Comparison of ENCODE assay signal across 9 cellular contexts in the genomic region with DNA sequence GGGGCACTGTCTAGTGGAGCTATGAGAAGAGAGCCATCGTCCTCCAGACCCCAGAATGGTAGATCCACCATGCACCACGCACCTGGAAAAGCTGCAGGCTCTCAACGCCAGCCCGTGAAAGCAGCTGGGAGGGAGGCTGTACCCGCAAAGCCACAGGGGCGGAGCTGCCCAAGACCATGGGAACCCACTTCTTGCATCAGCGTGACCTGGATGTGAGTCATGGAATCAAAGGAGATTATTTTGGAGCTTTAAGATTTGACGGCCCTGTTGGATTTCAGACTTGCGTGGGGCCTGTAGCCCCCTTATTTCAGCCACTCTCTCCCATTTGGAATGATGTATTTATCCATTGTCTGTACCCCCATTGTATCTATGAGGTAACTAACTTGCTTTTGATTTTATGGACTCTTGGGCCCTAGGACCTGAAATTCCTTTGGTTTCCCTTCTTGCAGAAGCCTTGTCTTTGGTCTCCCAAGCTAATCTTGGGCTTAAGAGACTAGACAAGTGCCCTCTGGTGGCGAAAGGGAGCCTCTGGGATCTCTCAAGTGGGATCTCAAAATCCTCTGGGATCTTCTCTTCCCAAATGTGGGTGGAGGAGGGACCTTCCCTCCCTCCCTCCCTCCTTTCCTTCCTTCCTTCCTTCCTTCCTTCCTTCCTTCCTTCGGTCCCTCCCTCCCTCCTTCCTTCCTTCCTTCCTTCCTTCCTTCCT.
A peak's percentile ranks its signal among the peaks of the same experiment; 100 is the strongest.
DNase-seq lines count a peak whose midpoint lies in the region; ATAC-seq and TF ChIP-seq lines count a peak whose summit lies in the region.
"Had no signal": no experiment of that assay in that cellular context is flagged by ENCODE, and none has a peak within 500 bp of the region (broad histone marks: within the 10 kb centered on the region; RNA-seq: fewer than 3 reads in every experiment).

No MANE protein-coding gene starts in this region.

- H3K36me3 ChIP-seq in DOHH2 (ENCODE audit: control insufficient read depth, low read length) (no peaks in the 10 kb centered on the region), WERI-Rb-1 (no peaks in the 10 kb centered on the region)

- TF ChIP-seq CTCF in DOHH2 (IDR thresholded peaks at IDR 0.05; ENCODE audit: low read depth, low read length, poor library complexity, severe bottlenecking): peak; percentile 50
- peak; percentile 78 for TF ChIP-seq CTCF in WERI-Rb-1 (IDR thresholded peaks at IDR 0.05; ENCODE audit: low read depth, low read length)

- H3K4me1 ChIP-seq in DOHH2 (ENCODE audit: control insufficient read depth, low read length): peaks cover 8% of the 10 kb centered on the region

- no peaks in the 10 kb centered on the region for H3K79me2 ChIP-seq in DOHH2 (ENCODE audit: control insufficient read depth, low read length)

- H3K27me3 ChIP-seq in DOHH2 (ENCODE audit: control insufficient read depth, low read length) (peaks cover 4% of the 10 kb centered on the region; the same call in 1 of the 2 replicates), WERI-Rb-1 (ENCODE audit: insufficient read depth, low read depth, severe bottlenecking) (no peaks in the 10 kb centered on the region)

- DNase-seq in HuH-7 (ENCODE audit: low spot score) (peak; percentile 37), WERI-Rb-1 (peak; percentile 73), inferior parietal cortex (ENCODE audit: extremely low spot score) (peak; percentile 70), NOMO-1 treated with dmso at 0.1 percent for 144 hours (lab: John Stamatoyannopoulos, UW; ENCODE audit: unreplicated experiment) (no peak), NCI-H1105 treated with DMSO at 0.1 percent for 48 hours (lab: John Stamatoyannopoulos, UW) (no peak)
- DNase-seq: naive B cell had no signal

- no peak overlapping the region for H3K4me2 ChIP-seq in DOHH2 (ENCODE audit: low read length)

- H3K9me2 ChIP-seq in DOHH2 (replicated peaks; ENCODE audit: control insufficient read depth, low read length): no peaks in the 10 kb centered on the region

- no peak overlapping the region for H3K27ac ChIP-seq in DOHH2 (ENCODE audit: low read depth, low read length)
- no peak overlapping the region for H3K27ac ChIP-seq in WERI-Rb-1

- no peaks in the 10 kb centered on the region for H4K20me1 ChIP-seq in DOHH2 (ENCODE audit: control insufficient read depth, insufficient read depth, low read depth, low read length)

- no peaks in the 10 kb centered on the region for H3F3A ChIP-seq in DOHH2 (ENCODE audit: control insufficient read depth, insufficient read depth)

- no peaks in the 10 kb centered on the region for H3K9me3 ChIP-seq in DOHH2 (ENCODE audit: control insufficient read depth, insufficient read depth, low read length)
- no peaks in the 10 kb centered on the region for H3K9me3 ChIP-seq in WERI-Rb-1 (ENCODE audit: severe bottlenecking)

- ATAC-seq in HG03135 (IDR thresholded peaks at IDR 0.05; ENCODE audit: unreplicated experiment): no peak
- ATAC-seq in HG02763 (IDR thresholded peaks at IDR 0.05; ENCODE audit: unreplicated experiment): no peak

- H3K4me3 ChIP-seq in DOHH2 (ENCODE audit: low read length): no peak overlapping the region
- H3K4me3 ChIP-seq in WERI-Rb-1 (ENCODE audit: low read depth, low read length): no peak overlapping the region

Comparison
In these comparisons a context has a peak if more than half of its experiments do, and no peak if none do; other contexts are left out.
1. DNase-seq: peak in HuH-7 (single experiment), WERI-Rb-1 (single experiment) and inferior parietal cortex (single experiment); none in NOMO-1 treated with dmso at 0.1 percent for 144 hours (single experiment) and NCI-H1105 treated with DMSO at 0.1 percent for 48 hours (single experiment).